In genomic region chr6:133136177-133136896, GRCh38 we compare ENCODE assay signal across 21 cellular contexts.
A peak's percentile ranks its signal among the peaks of the same experiment; 100 is the strongest.
DNase-seq lines count a peak whose midpoint lies in the region; FAIRE-seq and TF ChIP-seq lines count a peak whose summit lies in the region.
"Had no signal": no experiment of that assay in that cellular context is flagged by ENCODE, and none has a peak within 500 bp of the region (broad histone marks: within the 10 kb centered on the region; RNA-seq: fewer than 3 reads in every experiment).

No MANE protein-coding gene starts in this region.

- no peak overlapping the region for H2BK120ac ChIP-seq in H1 (replicated peaks; ENCODE audit: low read depth, low read length)

- FAIRE-seq in H1 (lab: Jason Lieb, UNC) = no peak
- FAIRE-seq: G401.6, GM12892 had no signal

- no peak for TF ChIP-seq EP300 in H1 (IDR thresholded peaks at IDR 0.05; ENCODE audit: borderline replicate concordance in 1 of 2, low read depth in 2 of 2, low read length in 2 of 2)

- no peaks in the 10 kb centered on the region for H3K79me1 ChIP-seq in H1 (ENCODE audit: low read depth, low read length)

- H2BK20ac ChIP-seq in H1 (ENCODE audit: low read length) = no peak overlapping the region

- H3K36me3 ChIP-seq in HEK293 (ENCODE audit: control insufficient read depth in 2 of 2, insufficient read depth in 1 of 2, low read length in 2 of 2) (no peaks in the 10 kb centered on the region), PC-9 (ENCODE audit: low read depth) (no peaks in the 10 kb centered on the region), H1 (ENCODE audit: control insufficient read depth in 2 of 4, insufficient read depth in 4 of 4, low read length in 3 of 4) (no peaks in the 10 kb centered on the region)
- H3K36me3 ChIP-seq: BLaER1, SJCRH30 had no signal

- no peaks in the 10 kb centered on the region for H3F3A ChIP-seq in PC-9 (ENCODE audit: insufficient read depth, low read depth)

- POLR2A ChIA-PET in HEK293 (lab: Yijun Ruan, JAX) = no interaction called here
- POLR2A ChIA-PET in PC-9 (lab: Charles Lee; ENCODE audit: unreplicated experiment) = no interaction called here
- POLR2A ChIA-PET in H1 (lab: Charles Lee; ENCODE audit: partially characterized antibody) = no interaction called here

- no peak for TF ChIP-seq RAD21 in H1 (IDR thresholded peaks at IDR 0.05 in 1 of 2, conservative IDR thresholded peaks at IDR 0.05 in 1 of 2; ENCODE audit: low read depth in 2 of 2, low read length in 2 of 2)

- H4K20me1 ChIP-seq in PC-9 (ENCODE audit: insufficient read depth) (no peaks in the 10 kb centered on the region), H1 (replicated peaks in 1 of 2; ENCODE audit: control insufficient read depth in 1 of 2, insufficient read depth in 2 of 2, low read length in 2 of 2) (peaks cover 0 to 1% of the 10 kb centered on the region in 2 experiments)
- H4K20me1 ChIP-seq: BLaER1 had no signal

- WGBS in H1 (ENCODE audit: extremely low coverage in 1 of 2, insufficient coverage in 1 of 2, insufficient read length in 1 of 2, insufficient replicate concordance in 2 of 2, low coverage in 1 of 2, low lambda C conversion rate in 2 of 2, missing lambda C conversion rate in 1 of 2), 2 experiments = 100% methylated on average over 1 of the region's 1 CpG; no CpG with 5 or more reads in 1 of the 2 experiments

- H3K56ac ChIP-seq in H1 (replicated peaks; ENCODE audit: insufficient read length, low read depth, low read length) = no peak overlapping the region

- H3K14ac ChIP-seq in H1 (ENCODE audit: insufficient read length) = no peak overlapping the region

- no peak for TF ChIP-seq CTCF in HEK293 (tag by site-specific recombination; IDR thresholded peaks at IDR 0.05)
- no peak for TF ChIP-seq CTCF in PC-9 (conservative IDR thresholded peaks at IDR 0.05)
- no peak for TF ChIP-seq CTCF in H1 (IDR thresholded peaks at IDR 0.05; ENCODE audit: control extremely low read depth in 1 of 3, insufficient read depth in 1 of 3, low read depth in 1 of 3, low read length in 3 of 3)

- no peak for TF ChIP-seq POLR2A in H1 (IDR thresholded peaks at IDR 0.05; ENCODE audit: control extremely low read depth in 1 of 2, low read depth in 2 of 2, low read length in 2 of 2)

- H3K27me3 ChIP-seq in PC-9 (ENCODE audit: insufficient read depth, low read depth) (no peaks in the 10 kb centered on the region), H1 (replicated peaks in 1 of 4; ENCODE audit: control insufficient read depth in 3 of 4, extremely low read depth in 1 of 4, insufficient read depth in 3 of 4, low read length in 3 of 4) (no peaks in the 10 kb centered on the region)
- H3K27me3 ChIP-seq: BLaER1, SJCRH30 had no signal

- H3K18ac ChIP-seq in H1 (ENCODE audit: extremely low read depth, low read length) = no peak overlapping the region

- H4K8ac ChIP-seq in H1 (ENCODE audit: extremely low read depth, insufficient read depth, low read length) = no peak overlapping the region

- H2BK5ac ChIP-seq in H1 (ENCODE audit: low read depth, low read length) = no peak overlapping the region

- no peak overlapping the region for H3K23ac ChIP-seq in H1 (ENCODE audit: insufficient read length)

- H2BK15ac ChIP-seq in H1 (ENCODE audit: low read length) = no peak overlapping the region

- H3K4me3 ChIP-seq in HEK293 (ENCODE audit: low read depth, low read length) (no peak overlapping the region), PC-9 (no peak overlapping the region), H1 (ENCODE audit: extremely low read depth in 1 of 4, insufficient read depth in 2 of 4, low read depth in 3 of 4, low read length in 4 of 4) (no peak overlapping the region)
- H3K4me3 ChIP-seq: BLaER1, SJCRH30 had no signal

- H3K9me3 ChIP-seq in HEK293 (ENCODE audit: control insufficient read depth, insufficient read depth, low read depth, low read length) (no peaks in the 10 kb centered on the region; the same call in 1 of the 2 replicates), PC-9 (ENCODE audit: insufficient read depth, low read depth) (no peaks in the 10 kb centered on the region), H1 (ENCODE audit: insufficient read depth in 2 of 2, low read depth in 1 of 2, low read length in 1 of 2) (no peaks in the 10 kb centered on the region)
- H3K9me3 ChIP-seq: BLaER1, SJCRH30 had no signal

- no peak overlapping the region for H2AK5ac ChIP-seq in H1 (ENCODE audit: low read depth, low read length)

- H4K5ac ChIP-seq in H1 (ENCODE audit: insufficient read length, low read depth, low read length) = no peak overlapping the region

- CTCF ChIA-PET in HEK293 (lab: Yijun Ruan, JAX) (interaction anchor here (0.7 kb wide), 1 partner anchor 462 kb away, joined by 3 read pairs; no protein-coding TSS in a partner anchor), PC-9 (lab: Charles Lee) (interaction anchor here (0.7 kb wide), 1 partner anchor 598 kb away, joined by 3 read pairs; the partner anchor contains the start of gene TAAR9), H1 (lab: Charles Lee; ENCODE audit: partially characterized antibody) (no interaction called here)

- DNase-seq in PC-9 = no peak
- DNase-seq in H1 (ENCODE audit: low read depth in 1 of 2, low spot score in 2 of 2) = no peak
- DNase-seq in renal cortical epithelial cell (ENCODE audit: low read depth) = peak; percentile 9
- DNase-seq in NCI-H524 treated with DMSO at 0.1 percent for 48 hours (lab: John Stamatoyannopoulos, UW) = no peak
- DNase-seq in NCI-H2081 treated with DMSO at 0.1 percent for 48 hours (lab: John Stamatoyannopoulos, UW) = no peak
- no peak for DNase-seq in NCI-H2171 (lab: John Stamatoyannopoulos, UW)
- DNase-seq: CD4-positive, alpha-beta T cell; COR-L47; GOT3; IMR-90; NCI-H1092 treated with DMSO at 0.1 percent for 48 hours; NCI-H1436 treated with DMSO at 0.1 percent for 48 hours; NCI-H1930; NCI-H226; NCI-H69 had no signal

- H3K27ac ChIP-seq in HEK293 (ENCODE audit: extremely low read depth, low read depth, low read length) (no peak overlapping the region), PC-9 (no peak overlapping the region), H1 (ENCODE audit: low read depth, low read length) (no peak overlapping the region)
- H3K27ac ChIP-seq: BLaER1, KMS-11, SJCRH30 had no signal

- H4K91ac ChIP-seq in H1 (replicated peaks; ENCODE audit: insufficient read length, low read length) = no peak overlapping the region

- no peaks in the 10 kb centered on the region; the same call in 1 of the 2 replicates for H3K23me2 ChIP-seq in H1 (ENCODE audit: low read depth, low read length)

- H3K4me1 ChIP-seq in HEK293 (ENCODE audit: control insufficient read depth, insufficient read depth, low read length) = peaks cover 7% of the 10 kb centered on the region; the same call in 1 of the 2 replicates
- peaks cover 4% of the 10 kb centered on the region for H3K4me1 ChIP-seq in PC-9 (replicated peaks; ENCODE audit: insufficient read depth)
- no peaks in the 10 kb centered on the region for H3K4me1 ChIP-seq in H1 (replicated peaks in 1 of 4; ENCODE audit: control insufficient read depth in 3 of 4, insufficient read depth in 4 of 4, low read length in 3 of 4)
- H3K4me1 ChIP-seq: BLaER1 had no signal

- intact Hi-C loops in PC-9 (cut with micrococcal nuclease; ENCODE audit: unreplicated experiment) = no loop called here

- no peak overlapping the region for H3K9ac ChIP-seq in H1 (replicated peaks in 1 of 4; ENCODE audit: extremely low read depth in 1 of 4, low read depth in 3 of 4, low read length in 3 of 4)
- H3K9ac ChIP-seq: BLaER1, KMS-11 had no signal

- H3K4ac ChIP-seq in H1 (replicated peaks; ENCODE audit: insufficient read length, low read depth, low read length) = no peak overlapping the region

- H3K9me2 ChIP-seq in PC-9 (ENCODE audit: insufficient read depth) = no peaks in the 10 kb centered on the region

- no TSS peak for BruUV-seq in PC-9 (replicated peaks; lab: Mats Ljungman, UMichigan)

- H3K79me2 ChIP-seq in PC-9 (ENCODE audit: low read depth) = no peaks in the 10 kb centered on the region
- H3K79me2 ChIP-seq in H1 (ENCODE audit: control insufficient read depth in 1 of 2, insufficient read depth in 2 of 2, low read length in 2 of 2) = no peaks in the 10 kb centered on the region

- no peak overlapping the region for H2BK12ac ChIP-seq in H1 (ENCODE audit: low read depth, low read length)

- H2AFZ ChIP-seq in PC-9 = peak overlapping the region; percentile 18; the same call in 1 of the 2 replicates
- 0 out of 2 replicates have a peak overlapping the region, but pooled peaks have one; percentile 25 for H2AFZ ChIP-seq in H1 (ENCODE audit: low read length)

- H3K4me2 ChIP-seq in PC-9 = no peak overlapping the region
- H3K4me2 ChIP-seq in H1 (ENCODE audit: insufficient read depth in 1 of 2, low read depth in 2 of 2, low read length in 2 of 2) = no peak overlapping the region
- H3K4me2 ChIP-seq: BLaER1, KMS-11 had no signal

TF ChIP-seq in HEK293, 187 proteins besides CTCF, POLR2A, EP300 and RAD21:
- no peak for TF ChIP-seq TCF7L2 (IDR thresholded peaks at IDR 0.05; ENCODE audit: borderline replicate concordance, low read depth, low read length)
- 0 out of 2 replicates have a peak, but pooled peaks have one; percentile 10 for TF ChIP-seq SCRT1 (tag by site-specific recombination; IDR thresholded peaks at IDR 0.05; ENCODE audit: borderline replicate concordance)
- TF ChIP-seq SCRT2 (tag by site-specific recombination; IDR thresholded peaks at IDR 0.05) = peak; percentile 69
TF ChIP-seq in HEK293: peak in this region for 2.

TF ChIP-seq in H1, 55 proteins besides CTCF, POLR2A, EP300 and RAD21:
- no peak for TF ChIP-seq EZH2 (IDR thresholded peaks at IDR 0.05; ENCODE audit: low read depth, low read length, severe bottlenecking)
- no peak for TF ChIP-seq CHD2 (IDR thresholded peaks at IDR 0.05; ENCODE audit: low read length)
- TF ChIP-seq POU5F1 (IDR thresholded peaks at IDR 0.05; ENCODE audit: low read depth, low read length) = no peak
- no peak for TF ChIP-seq CHD1 (IDR thresholded peaks at IDR 0.05; ENCODE audit: low read depth, low read length)
- TF ChIP-seq SAP30 (IDR thresholded peaks at IDR 0.05; ENCODE audit: insufficient read depth, insufficient replicate concordance, low read length) = no peak
- TF ChIP-seq NRF1 (IDR thresholded peaks at IDR 0.05; ENCODE audit: low read depth, low read length) = no peak
- no peak for TF ChIP-seq YY1 (IDR thresholded peaks at IDR 0.05; ENCODE audit: low read depth, low read length)
- no peak for TF ChIP-seq SP2 (IDR thresholded peaks at IDR 0.05; ENCODE audit: low read length)
- no peak for TF ChIP-seq PHF8 (conservative IDR thresholded peaks at IDR 0.05; ENCODE audit: low read depth, low read length)
- no peak for TF ChIP-seq RFX5 (IDR thresholded peaks at IDR 0.05; ENCODE audit: borderline replicate concordance, low read depth, low read length)
- TF ChIP-seq CTBP2 (IDR thresholded peaks at IDR 0.05; ENCODE audit: borderline replicate concordance, insufficient read depth, insufficient read length, low read length) = no peak
- TF ChIP-seq TBP (IDR thresholded peaks at IDR 0.05; ENCODE audit: low read depth, low read length) = no peak
- TF ChIP-seq BCL11A (IDR thresholded peaks at IDR 0.05; ENCODE audit: low read depth in 2 of 2, low read length in 2 of 2) = no peak
